16 cellular contexts compared by ENCODE assay signal in the genomic region with DNA sequence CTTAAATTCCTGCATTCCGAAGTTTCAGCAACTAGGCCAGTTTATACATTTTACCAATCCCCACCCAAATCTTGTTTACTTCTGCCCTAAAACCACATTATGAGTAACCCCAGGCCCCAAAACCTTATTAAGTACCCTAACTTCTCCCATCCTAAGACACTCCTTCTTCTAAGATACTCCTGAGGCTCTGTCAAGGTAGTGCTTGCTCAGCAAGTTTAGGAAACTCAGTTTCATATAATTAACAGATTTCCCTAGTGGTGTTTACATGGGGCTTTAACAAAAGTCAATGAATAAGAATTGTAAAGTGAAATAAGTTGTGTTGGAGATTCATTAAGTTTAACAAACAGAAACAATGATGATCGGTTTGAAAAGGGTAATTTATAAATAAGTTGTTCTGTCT.
DNase-seq lines count a peak whose midpoint lies in the region; ATAC-seq, FAIRE-seq and TF ChIP-seq lines count a peak whose summit lies in the region.
"Had no signal": no experiment of that assay in that cellular context is flagged by ENCODE, and none has a peak within 500 bp of the region (broad histone marks: within the 10 kb centered on the region; RNA-seq: fewer than 3 reads in every experiment).

No MANE protein-coding gene starts in this region.

- no peak for TF ChIP-seq POLR2A in HepG2 (IDR thresholded peaks at IDR 0.05; ENCODE audit: insufficient read depth in 1 of 2, low read depth in 2 of 2, low read length in 2 of 2)
- TF ChIP-seq POLR2A in right lobe of liver (IDR thresholded peaks at IDR 0.05) = no peak
- TF ChIP-seq POLR2A in H1 (IDR thresholded peaks at IDR 0.05; ENCODE audit: control extremely low read depth in 1 of 2, low read depth in 2 of 2, low read length in 2 of 2) = no peak
- no peak for TF ChIP-seq POLR2A in vagina (IDR thresholded peaks at IDR 0.05)

- no peak overlapping the region for H4K91ac ChIP-seq in H1 (replicated peaks; ENCODE audit: insufficient read length, low read length)

- ATAC-seq in HepG2 (no peak), right lobe of liver (no peak), Panc1 (no peak), GM18511 (IDR thresholded peaks at IDR 0.05; ENCODE audit: unreplicated experiment) (no peak)
- ATAC-seq: HCT116 had no signal

- no peak overlapping the region for H2BK12ac ChIP-seq in H1 (ENCODE audit: low read depth, low read length)

- TF ChIP-seq CTCF in HepG2 (CRISPR knock-in tag; IDR thresholded peaks at IDR 0.05) = no peak
- no peak for TF ChIP-seq CTCF in right lobe of liver (IDR thresholded peaks at IDR 0.05)
- TF ChIP-seq CTCF in Panc1 (IDR thresholded peaks at IDR 0.05) = no peak
- TF ChIP-seq CTCF in H1 (IDR thresholded peaks at IDR 0.05; ENCODE audit: control extremely low read depth in 1 of 3, insufficient read depth in 1 of 3, low read depth in 1 of 3, low read length in 3 of 3) = no peak
- no peak for TF ChIP-seq CTCF in vagina (IDR thresholded peaks at IDR 0.05)

- H3K27ac ChIP-seq in HepG2 (ENCODE audit: extremely low read length, insufficient read depth, low read length) (no peak overlapping the region), right lobe of liver (no peak overlapping the region), Panc1 (ENCODE audit: low read length) (no peak overlapping the region), H1 (ENCODE audit: low read depth, low read length) (no peak overlapping the region), vagina (no peak overlapping the region)

- no peak for FAIRE-seq in HepG2 (lab: Jason Lieb, UNC)
- no peak for FAIRE-seq in H1 (lab: Jason Lieb, UNC)

- no peak overlapping the region for H2AFZ ChIP-seq in HepG2 (ENCODE audit: low read length)
- no peak overlapping the region for H2AFZ ChIP-seq in H1 (ENCODE audit: low read length)

- POLR2A ChIA-PET in HepG2 (lab: Yijun Ruan, JAX) = no interaction called here
- POLR2A ChIA-PET in Panc1 (lab: Charles Lee) = no interaction called here
- POLR2A ChIA-PET in H1 (lab: Charles Lee; ENCODE audit: partially characterized antibody) = no interaction called here

- no peak overlapping the region for H3K14ac ChIP-seq in H1 (ENCODE audit: insufficient read length)

- no peak overlapping the region for H2BK5ac ChIP-seq in H1 (ENCODE audit: low read depth, low read length)

- TF ChIP-seq EP300 in HepG2 (IDR thresholded peaks at IDR 0.05; ENCODE audit: low read depth in 2 of 2, low read length in 2 of 2) (no peak), HepG2 (CRISPR knock-in tag; IDR thresholded peaks at IDR 0.05; ENCODE audit: borderline replicate concordance) (no peak), H1 (IDR thresholded peaks at IDR 0.05; ENCODE audit: borderline replicate concordance in 1 of 2, low read depth in 2 of 2, low read length in 2 of 2) (no peak)

- H3K79me2 ChIP-seq in HepG2 (ENCODE audit: insufficient read depth, low read length) (no peaks in the 10 kb centered on the region), H1 (ENCODE audit: control insufficient read depth in 1 of 2, insufficient read depth in 2 of 2, low read length in 2 of 2) (no peaks in the 10 kb centered on the region)

- H3K4me3 ChIP-seq in HepG2 (replicated peaks in 1 of 3; ENCODE audit: insufficient read depth in 1 of 3, low read depth in 2 of 3, low read length in 3 of 3) (no peak overlapping the region), right lobe of liver (no peak overlapping the region), Panc1 (ENCODE audit: low read depth in 2 of 2, low read length in 2 of 2) (no peak overlapping the region), H1 (ENCODE audit: extremely low read depth in 1 of 4, insufficient read depth in 2 of 4, low read depth in 3 of 4, low read length in 4 of 4) (no peak overlapping the region), vagina (no peak overlapping the region)

- H3K79me1 ChIP-seq in H1 (ENCODE audit: low read depth, low read length) = no peaks in the 10 kb centered on the region

- in situ Hi-C loops in HepG2 (cut with HindIII; ENCODE audit: extremely low pct_ligation_motif_present, low pct_unique_long_range_greater_than_20kb) (no loop called here), Panc1 (cut with HindIII; ENCODE audit: low pct_unique_long_range_greater_than_20kb, low sequenced_read_pairs) (no loop called here)

- H4K5ac ChIP-seq in H1 (ENCODE audit: insufficient read length, low read depth, low read length) = no peak overlapping the region

- DNase-seq in HepG2 (ENCODE audit: low spot score) (no peak), right lobe of liver (no peak), Panc1 (ENCODE audit: low read depth, low spot score) (no peak), H1 (ENCODE audit: low read depth in 1 of 2, low spot score in 2 of 2) (no peak), DMS79 (lab: John Stamatoyannopoulos, UW) (no peak), vagina (ENCODE audit: extremely low spot score in 2 of 2) (no peak)
- no peak for DNase-seq in stimulated activated CD4-positive, alpha-beta T cell treated with anti-CD3 and anti-CD28 coated beads, Interleukin-15, amount 100 ng/mL, for 24 hours
- DNase-seq: AML-193; DMS 273 treated with DMSO at 0.1 percent for 48 hours; NCI-H1048; NCI-H2227 treated with DMSO at 0.1 percent for 48 hours; NCI-H524 treated with DMSO at 0.1 percent for 48 hours; NK-92 treated with Interleukin-12 subunit alpha and Interleukin-12 subunit beta, amount 100 ng/mL, for 24 hours; OCI-M1 had no signal

- no peak overlapping the region for H3K56ac ChIP-seq in H1 (replicated peaks; ENCODE audit: insufficient read length, low read depth, low read length)

- H3K23ac ChIP-seq in H1 (ENCODE audit: insufficient read length) = no peak overlapping the region

- intact Hi-C loops in HepG2 (cut with micrococcal nuclease; ENCODE audit: unreplicated experiment) = no loop called here
- intact Hi-C loops in right lobe of liver (cut with DNase I) = no loop called here
- intact Hi-C loops in Panc1 (cut with micrococcal nuclease; ENCODE audit: unreplicated experiment) = no loop called here
- intact Hi-C loops in vagina (cut with DNase I) = no loop called here

- H4K8ac ChIP-seq in H1 (ENCODE audit: extremely low read depth, insufficient read depth, low read length) = no peak overlapping the region

- H3K27me3 ChIP-seq in HepG2 (ENCODE audit: control insufficient read depth in 1 of 2, insufficient read depth in 2 of 2, low read length in 2 of 2) = no peaks in the 10 kb centered on the region
- H3K27me3 ChIP-seq in right lobe of liver = no peaks in the 10 kb centered on the region
- H3K27me3 ChIP-seq in Panc1 (ENCODE audit: control insufficient read depth, insufficient read depth, low read length) = no peaks in the 10 kb centered on the region
- H3K27me3 ChIP-seq in H1 (replicated peaks in 1 of 4; ENCODE audit: control insufficient read depth in 3 of 4, extremely low read depth in 1 of 4, insufficient read depth in 3 of 4, low read length in 3 of 4) = no peaks in the 10 kb centered on the region
- no peaks in the 10 kb centered on the region for H3K27me3 ChIP-seq in vagina

- H4K20me1 ChIP-seq in HepG2 (ENCODE audit: insufficient read depth, low read length) (no peaks in the 10 kb centered on the region), H1 (replicated peaks in 1 of 2; ENCODE audit: control insufficient read depth in 1 of 2, insufficient read depth in 2 of 2, low read length in 2 of 2) (no peaks in the 10 kb centered on the region)

- H3K36me3 ChIP-seq in HepG2 (replicated peaks in 1 of 2; ENCODE audit: control insufficient read depth in 1 of 2, insufficient read depth in 2 of 2, low read length in 2 of 2) (peaks cover 0 to 2% of the 10 kb centered on the region in 2 experiments; a peak in 1 of 5 replicates), right lobe of liver (no peaks in the 10 kb centered on the region), Panc1 (ENCODE audit: control insufficient read depth, insufficient read depth, low read length) (no peaks in the 10 kb centered on the region), H1 (ENCODE audit: control insufficient read depth in 2 of 4, insufficient read depth in 4 of 4, low read length in 3 of 4) (no peaks in the 10 kb centered on the region), vagina (no peaks in the 10 kb centered on the region)

- H3K9me3 ChIP-seq in HepG2 (ENCODE audit: low read length) = no peaks in the 10 kb centered on the region
- H3K9me3 ChIP-seq in right lobe of liver = no peaks in the 10 kb centered on the region
- H3K9me3 ChIP-seq in Panc1 (ENCODE audit: control insufficient read depth, insufficient read depth, low read depth, low read length) = no peaks in the 10 kb centered on the region
- H3K9me3 ChIP-seq in H1 (ENCODE audit: insufficient read depth in 2 of 2, low read depth in 1 of 2, low read length in 1 of 2) = no peaks in the 10 kb centered on the region
- H3K9me3 ChIP-seq in vagina = no peaks in the 10 kb centered on the region

- H2AK5ac ChIP-seq in H1 (ENCODE audit: low read depth, low read length) = no peak overlapping the region

- BruUV-seq in HepG2 (replicated peaks; lab: Mats Ljungman, UMichigan) (no TSS peak), Panc1 (replicated peaks; lab: Mats Ljungman, UMichigan) (TSS peak; percentile 55)

- no peaks in the 10 kb centered on the region for H3K4me1 ChIP-seq in HepG2 (ENCODE audit: insufficient read depth, low read length)
- H3K4me1 ChIP-seq in right lobe of liver = no peaks in the 10 kb centered on the region
- no peaks in the 10 kb centered on the region for H3K4me1 ChIP-seq in Panc1 (ENCODE audit: control insufficient read depth, insufficient read depth, low read length)
- no peaks in the 10 kb centered on the region for H3K4me1 ChIP-seq in H1 (replicated peaks in 1 of 4; ENCODE audit: control insufficient read depth in 3 of 4, insufficient read depth in 4 of 4, low read length in 3 of 4)
- peaks cover 14% of the 10 kb centered on the region for H3K4me1 ChIP-seq in vagina

- no peak overlapping the region for H2BK20ac ChIP-seq in H1 (ENCODE audit: low read length)

- 93% methylated on average over 2 of the region's 2 CpGs for WGBS in HepG2 (ENCODE audit: low lambda C conversion rate)
- 100% methylated on average over 2 of the region's 2 CpGs for WGBS in right lobe of liver (ENCODE audit: insufficient coverage, low coverage, low lambda C conversion rate, missing lambda C conversion rate)
- WGBS in H1 (ENCODE audit: extremely low coverage in 1 of 2, insufficient coverage in 1 of 2, insufficient read length in 1 of 2, insufficient replicate concordance in 2 of 2, low coverage in 1 of 2, low lambda C conversion rate in 2 of 2, missing lambda C conversion rate in 1 of 2), 2 experiments = 81 to 100% methylated on average over 1 to 2 of the region's 2 CpGs

- no peak overlapping the region for H3K4ac ChIP-seq in H1 (replicated peaks; ENCODE audit: insufficient read length, low read depth, low read length)

- H2BK120ac ChIP-seq in H1 (replicated peaks; ENCODE audit: low read depth, low read length) = no peak overlapping the region

- no peak overlapping the region for H2BK15ac ChIP-seq in H1 (ENCODE audit: low read length)

- CTCF ChIA-PET in HepG2 (lab: Yijun Ruan, JAX; ENCODE audit: low intra/inter-chr PET ratio, low total read pairs) = no interaction called here
- CTCF ChIA-PET in Panc1 (lab: Charles Lee) = no interaction called here
- CTCF ChIA-PET in H1 (lab: Charles Lee; ENCODE audit: partially characterized antibody) = interaction anchor here (0.6 to 1.3 kb wide), 2 partner anchors 125 to 139 kb away, joined by 3 to 5 read pairs; no protein-coding TSS in a partner anchor

- H3K9ac ChIP-seq in HepG2 (ENCODE audit: insufficient read depth, low read depth, low read length) = no peak overlapping the region
- H3K9ac ChIP-seq in H1 (replicated peaks in 1 of 4; ENCODE audit: extremely low read depth in 1 of 4, low read depth in 3 of 4, low read length in 3 of 4) = no peak overlapping the region

- no peaks in the 10 kb centered on the region for H3K23me2 ChIP-seq in H1 (ENCODE audit: low read depth, low read length)

- TF ChIP-seq RAD21 in HepG2 (CRISPR knock-in tag; IDR thresholded peaks at IDR 0.05) (no peak), H1 (IDR thresholded peaks at IDR 0.05 in 1 of 2, conservative IDR thresholded peaks at IDR 0.05 in 1 of 2; ENCODE audit: low read depth in 2 of 2, low read length in 2 of 2) (no peak)

- H3K18ac ChIP-seq in H1 (ENCODE audit: extremely low read depth, low read length) = no peak overlapping the region

- H3K4me2 ChIP-seq in HepG2 (ENCODE audit: low read depth, low read length) (no peak overlapping the region), H1 (ENCODE audit: insufficient read depth in 1 of 2, low read depth in 2 of 2, low read length in 2 of 2) (no peak overlapping the region)
